1 cellular context compared by ENCODE assay signal in the genomic region with DNA sequence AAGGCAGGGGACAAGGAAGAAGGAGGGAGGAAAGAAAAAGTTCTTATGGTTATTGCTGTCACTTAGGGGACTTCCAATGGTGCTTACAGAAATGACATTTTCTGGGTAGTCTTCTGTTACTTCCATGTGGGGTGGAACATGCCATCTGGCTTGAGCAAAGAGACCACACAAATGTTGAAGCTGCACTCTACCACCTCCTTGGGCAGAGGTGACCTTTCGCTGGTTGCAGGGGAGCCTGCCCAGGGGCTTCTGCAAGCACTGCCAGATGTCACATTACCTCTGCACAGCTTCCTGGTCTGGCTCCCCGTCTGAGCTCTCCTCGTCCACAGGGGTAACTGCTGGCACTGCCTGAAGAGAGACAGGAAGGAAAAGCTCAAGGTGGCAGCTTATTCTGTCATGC.
TF ChIP-seq lines count a peak whose summit lies in the region.

No MANE protein-coding gene starts in this region.

TF ChIP-seq in HepG2, 621 proteins besides CTCF, POLR2A, EP300 and RAD21:
- TF ChIP-seq ZNF274 (CRISPR knock-in tag; IDR thresholded peaks at IDR 0.05) (no peak), ZNF12 (CRISPR knock-in tag; IDR thresholded peaks at IDR 0.05) (no peak), ZNF33A (CRISPR knock-in tag; IDR thresholded peaks at IDR 0.05; ENCODE audit: borderline replicate concordance) (no peak), ZNF30 (CRISPR knock-in tag; IDR thresholded peaks at IDR 0.05) (no peak), PLRG1 (conservative IDR thresholded peaks at IDR 0.05) (no peak), ASH2L (IDR thresholded peaks at IDR 0.05; ENCODE audit: insufficient read length, low read depth, low read length) (no peak), ZNF768 (CRISPR knock-in tag; IDR thresholded peaks at IDR 0.05) (no peak), NFE2 (CRISPR knock-in tag; IDR thresholded peaks at IDR 0.05) (no peak), HNRNPLL (IDR thresholded peaks at IDR 0.05; ENCODE audit: low read depth, low read length, poor library complexity, severe bottlenecking) (no peak), ZNF646 (CRISPR knock-in tag; IDR thresholded peaks at IDR 0.05) (no peak)
- TF ChIP-seq, protein P1, sequence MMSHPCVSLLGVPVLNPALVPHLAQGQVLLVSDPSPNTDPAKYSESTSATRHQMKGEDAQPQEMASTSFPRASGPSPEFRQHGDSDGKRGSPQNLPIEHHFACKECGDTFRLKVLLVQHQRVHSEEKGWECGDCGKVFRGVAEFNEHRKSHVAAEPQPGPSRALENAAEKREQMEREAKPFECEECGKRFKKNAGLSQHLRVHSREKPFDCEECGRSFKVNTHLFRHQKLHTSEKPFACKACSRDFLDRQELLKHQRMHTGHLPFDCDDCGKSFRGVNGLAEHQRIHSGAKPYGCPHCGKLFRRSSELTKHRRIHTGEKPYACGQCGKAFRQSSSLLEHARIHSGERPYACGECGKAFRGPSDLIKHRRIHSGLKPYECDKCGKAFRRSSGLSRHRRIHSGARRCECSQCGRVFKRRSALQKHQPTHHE (CRISPR knock-in tag; IDR thresholded peaks at IDR 0.05; ENCODE audit: borderline replicate concordance): no peak
